In genomic region chr2:131035112-131035825, GRCh38 we compare ENCODE assay signal across 9 cellular contexts. TPM values are rescaled to one million over a fixed set of nuclear protein-coding genes. Genes with fewer than 3 reads are reported as not detected.
DNase-seq lines count a peak whose midpoint lies in the region; ATAC-seq and TF ChIP-seq lines count a peak whose summit lies in the region.
"Had no signal": no experiment of that assay in that cellular context is flagged by ENCODE, and none has a peak within 500 bp of the region (broad histone marks: within the 10 kb centered on the region; RNA-seq: fewer than 3 reads in every experiment).

No MANE protein-coding gene starts in this region.

- no peaks in the 10 kb centered on the region for H3K9me3 ChIP-seq in CD4-positive, alpha-beta T cell (ENCODE audit: control insufficient read depth, low read length)
- H3K9me3 ChIP-seq in NT2/D1 (ENCODE audit: insufficient read depth, low read length) (no peaks in the 10 kb centered on the region), fibroblast of lung (ENCODE audit: control insufficient read depth, insufficient read depth, low read depth, low read length) (no peaks in the 10 kb centered on the region), Karpas-422 (ENCODE audit: low read length) (no peaks in the 10 kb centered on the region)

- H3K9ac ChIP-seq in NT2/D1 (ENCODE audit: insufficient read length, low read depth) = peak overlapping the region; percentile 79
- H3K9ac ChIP-seq in fibroblast of lung (ENCODE audit: insufficient read depth, low read length) = no peak overlapping the region
- H3K9ac ChIP-seq in Karpas-422 (ENCODE audit: low read length) = no peak overlapping the region

- ATAC-seq in CD4-positive, alpha-beta T cell (ENCODE audit: poor library complexity) = no peak
- ATAC-seq in GM18520 (IDR thresholded peaks at IDR 0.05; ENCODE audit: unreplicated experiment) = no peak

- H3K79me2 ChIP-seq in fibroblast of lung (ENCODE audit: control insufficient read depth, insufficient read depth, low read length) = no peaks in the 10 kb centered on the region
- H3K79me2 ChIP-seq in Karpas-422 (ENCODE audit: low read length) = no peaks in the 10 kb centered on the region

- peaks cover 6% of the 10 kb centered on the region for H3K36me3 ChIP-seq in NT2/D1 (ENCODE audit: insufficient read depth, insufficient read length, low read length)
- H3K36me3 ChIP-seq in fibroblast of lung (ENCODE audit: control insufficient read depth, insufficient read depth, low read length) = no peaks in the 10 kb centered on the region
- H3K36me3 ChIP-seq in Karpas-422 (ENCODE audit: insufficient read depth, low read length) = no peaks in the 10 kb centered on the region

- POLR2A ChIA-PET in CD4-positive, alpha-beta T cell (lab: Charles Lee) = no interaction called here

- H3K27me3 Mint-ChIP-seq in CD4-positive, alpha-beta T cell = peaks cover 23% of the 10 kb centered on the region
- peaks cover 66% of the 10 kb centered on the region for H3K27me3 Mint-ChIP-seq in progenitor cell of endocrine pancreas

- no peak for TF ChIP-seq CTCF in CD4-positive, alpha-beta T cell (IDR thresholded peaks at IDR 0.05)
- TF ChIP-seq CTCF in fibroblast of lung (conservative IDR thresholded peaks at IDR 0.05 in 1 of 2, IDR thresholded peaks at IDR 0.05 in 1 of 2; ENCODE audit: low read depth in 1 of 2, low read length in 2 of 2) (no peak), progenitor cell of endocrine pancreas (IDR thresholded peaks at IDR 0.05; ENCODE audit: unreplicated experiment) (no peak)

- CTCF ChIA-PET in CD4-positive, alpha-beta T cell (lab: Charles Lee) = no interaction called here

- H3K4me3 ChIP-seq in NT2/D1 (ENCODE audit: insufficient read length, low read depth) (peak overlapping the region; percentile 54), fibroblast of lung (replicated peaks in 1 of 4; ENCODE audit: control extremely low read depth in 1 of 4, insufficient read depth in 1 of 4, low read depth in 3 of 4, low read length in 4 of 4) (no peak overlapping the region), Karpas-422 (ENCODE audit: low read length) (no peak overlapping the region)

- H3K9me3 Mint-ChIP-seq in CD4-positive, alpha-beta T cell = no peaks in the 10 kb centered on the region
- no peaks in the 10 kb centered on the region for H3K9me3 Mint-ChIP-seq in progenitor cell of endocrine pancreas (ENCODE audit: low read depth)

- no peaks in the 10 kb centered on the region for H4K20me1 ChIP-seq in fibroblast of lung (ENCODE audit: control insufficient read depth, extremely low read depth, insufficient read depth, low read length)
- peaks cover 9% of the 10 kb centered on the region; the same call in 1 of the 2 replicates for H4K20me1 ChIP-seq in Karpas-422 (ENCODE audit: insufficient read depth, low read depth, low read length)

- no peak overlapping the region for H2AFZ ChIP-seq in fibroblast of lung (ENCODE audit: low read length)
- no peak overlapping the region for H2AFZ ChIP-seq in Karpas-422 (ENCODE audit: low read length)

- no peaks in the 10 kb centered on the region for H3K9me2 ChIP-seq in Karpas-422 (replicated peaks; ENCODE audit: insufficient read depth, low read length)

- H3K4me1 ChIP-seq in NT2/D1 (ENCODE audit: insufficient read depth, insufficient read length) (peaks cover 20% of the 10 kb centered on the region), fibroblast of lung (ENCODE audit: control insufficient read depth, extremely low read depth, insufficient read depth, low read length) (no peaks in the 10 kb centered on the region), Karpas-422 (ENCODE audit: low read length) (no peaks in the 10 kb centered on the region)

- H3K27ac Mint-ChIP-seq in CD4-positive, alpha-beta T cell = no peak overlapping the region
- no peak overlapping the region for H3K27ac Mint-ChIP-seq in progenitor cell of endocrine pancreas

- intact Hi-C loops in CD4-positive, alpha-beta T cell (cut with DNase I, micrococcal nuclease) = no loop called here

- DNase-seq in CD4-positive, alpha-beta T cell = no peak
- DNase-seq in NT2/D1 (ENCODE audit: low read depth, low spot score) (no peak), fibroblast of lung (ENCODE audit: low read depth in 2 of 2) (no peak), progenitor cell of endocrine pancreas (ENCODE audit: low spot score, unreplicated experiment) (no peak), Karpas-422 (no peak), NCI-H1694 (lab: John Stamatoyannopoulos, UW) (no peak), inferior parietal cortex (ENCODE audit: extremely low spot score) (no peak)
- DNase-seq: GF-D8 had no signal

- H3K4me2 ChIP-seq in fibroblast of lung (ENCODE audit: extremely low read depth, insufficient read depth, low read length) (peak overlapping the region; percentile 5), Karpas-422 (ENCODE audit: low read depth, low read length, poor library complexity, severe bottlenecking) (no peak overlapping the region)

- H3K4me1 Mint-ChIP-seq in CD4-positive, alpha-beta T cell (ENCODE audit: low read depth) = peaks cover 16% of the 10 kb centered on the region
- peaks cover 4% of the 10 kb centered on the region for H3K4me1 Mint-ChIP-seq in progenitor cell of endocrine pancreas (ENCODE audit: low read depth)

- peak overlapping the region; percentile 58 for H3K4me3 Mint-ChIP-seq in CD4-positive, alpha-beta T cell
- H3K4me3 Mint-ChIP-seq in progenitor cell of endocrine pancreas (ENCODE audit: low read depth) = peak overlapping the region; percentile 61

- no peak overlapping the region for H3K27ac ChIP-seq in CD4-positive, alpha-beta T cell (ENCODE audit: low read depth, low read length)
- H3K27ac ChIP-seq in fibroblast of lung (ENCODE audit: insufficient read depth, low read length) (no peak overlapping the region), Karpas-422 (ENCODE audit: low read length) (no peak overlapping the region)

- no peaks in the 10 kb centered on the region for H3K36me3 Mint-ChIP-seq in CD4-positive, alpha-beta T cell (ENCODE audit: low read depth)
- H3K36me3 Mint-ChIP-seq in progenitor cell of endocrine pancreas (ENCODE audit: insufficient read depth) = no peaks in the 10 kb centered on the region

- H3K27me3 ChIP-seq in CD4-positive, alpha-beta T cell (ENCODE audit: control insufficient read depth, insufficient read depth, low read length) = peaks cover 15% of the 10 kb centered on the region
- peaks cover 35% of the 10 kb centered on the region for H3K27me3 ChIP-seq in NT2/D1 (ENCODE audit: insufficient read depth, insufficient read length)
- peaks cover 12% of the 10 kb centered on the region for H3K27me3 ChIP-seq in fibroblast of lung (ENCODE audit: control insufficient read depth, insufficient read depth, low read length)
- no peaks in the 10 kb centered on the region for H3K27me3 ChIP-seq in Karpas-422 (ENCODE audit: low read length)

RNA-seq across cellular contexts. Expression of gene FAM168B, which starts 58.0 kb away (rescaled TPM):
- 10 to 100 TPM; 74.1 to 76.4 TPM for total RNA-seq in CD4-positive, alpha-beta T cell
- total RNA-seq in fibroblast of lung (71.2 and 79.1 TPM in 2 replicates), progenitor cell of endocrine pancreas (106 and 111 TPM in 2 replicates)
- 87.8 and 95.8 TPM in 2 replicates for polyA plus RNA-seq in fibroblast of lung
- 62.2 and 65.9 TPM in 2 replicates for polyA plus RNA-seq in fibroblast of lung (2012)
- 176 and 199 TPM in 2 replicates for polyA minus RNA-seq in fibroblast of lung (ENCODE audit: low replicate concordance)
- 43.2 and 62.7 TPM in 2 replicates for total RNA-seq in Karpas-422 (2014; rRNA removed; shearing (Covaris generic); ENCODE audit: low replicate concordance)
